31 cellular contexts compared by ENCODE assay signal in genomic region chr7:139304517-139304916, GRCh38.
"Had no signal": no experiment of that assay in that cellular context is flagged by ENCODE, and none has a peak within 500 bp of the region (broad histone marks: within the 10 kb centered on the region; RNA-seq: fewer than 3 reads in every experiment).

No MANE protein-coding gene starts in this region.

- H3K4me1 Mint-ChIP-seq: activated CD4-positive, alpha-beta T cell treated with anti-CD3 and anti-CD28 coated beads, Interleukin-2, amount 10 ng/mL, durations not matched to agents 24 days and 14 days; activated naive CD8-positive, alpha-beta T cell treated with anti-CD3 and anti-CD28 coated beads for 36 hours; activated T-helper 17 cell treated with anti-CD3 and anti-CD28 coated beads, Interleukin-2, amount 50 U/mL, for 72 hours had no signal

- H3K36me3 ChIP-seq: brain microvascular endothelial cell, Peyer's patch, SJSA1 had no signal

- H3K27ac Mint-ChIP-seq: activated CD4-positive, alpha-beta T cell treated with anti-CD3 and anti-CD28 coated beads, Interleukin-2, amount 10 ng/mL, durations not matched to agents 24 days and 14 days; activated CD8-positive, alpha-beta T cell treated with anti-CD3 and anti-CD28 coated beads for 36 hours; activated naive CD8-positive, alpha-beta T cell treated with anti-CD3 and anti-CD28 coated beads for 36 hours; activated T-cell treated with anti-CD3 and anti-CD28 coated beads, Interleukin-2, amount 50 U/mL, for 72 hours; activated T-helper 17 cell treated with anti-CD3 and anti-CD28 coated beads, Interleukin-2, amount 50 U/mL, for 72 hours had no signal

- H3K4me1 ChIP-seq: Peyer's patch, SJSA1 had no signal

- H3K9me3 Mint-ChIP-seq: activated CD4-positive, alpha-beta T cell treated with anti-CD3 and anti-CD28 coated beads, Interleukin-2, amount 10 ng/mL, durations not matched to agents 24 days and 14 days; activated CD8-positive, alpha-beta T cell treated with anti-CD3 and anti-CD28 coated beads for 36 hours; activated naive CD8-positive, alpha-beta T cell treated with anti-CD3 and anti-CD28 coated beads for 36 hours; activated T-cell treated with anti-CD3 and anti-CD28 coated beads, Interleukin-2, amount 50 U/mL, for 72 hours; activated T-helper 17 cell treated with anti-CD3 and anti-CD28 coated beads, Interleukin-2, amount 50 U/mL, for 72 hours had no signal

- H3K4me3 ChIP-seq: Peyer's patch, SJSA1 had no signal

- H3K27ac ChIP-seq: brain microvascular endothelial cell, Peyer's patch, SJSA1, WERI-Rb-1 had no signal

- H3K9me3 ChIP-seq: Peyer's patch, SJSA1 had no signal

- H3K27me3 ChIP-seq: brain microvascular endothelial cell, Peyer's patch, SJSA1 had no signal

- H3K4me3 Mint-ChIP-seq: activated CD4-positive, alpha-beta T cell treated with anti-CD3 and anti-CD28 coated beads, Interleukin-2, amount 10 ng/mL, durations not matched to agents 24 days and 14 days; activated CD8-positive, alpha-beta T cell treated with anti-CD3 and anti-CD28 coated beads for 36 hours; activated naive CD8-positive, alpha-beta T cell treated with anti-CD3 and anti-CD28 coated beads for 36 hours; activated T-cell treated with anti-CD3 and anti-CD28 coated beads, Interleukin-2, amount 50 U/mL, for 72 hours; activated T-helper 17 cell treated with anti-CD3 and anti-CD28 coated beads, Interleukin-2, amount 50 U/mL, for 72 hours had no signal

- DNase-seq: activated CD4-positive, alpha-beta T cell treated with anti-CD3 and anti-CD28 coated beads, Interleukin-2, amount 10 ng/mL, durations not matched to agents 24 days and 14 days; activated CD4-positive, alpha-beta T cell treated with anti-CD3 and anti-CD28 coated beads, Interleukin-2, amount 50 U/mL, for 4 hours; activated CD8-positive, alpha-beta T cell treated with anti-CD3 and anti-CD28 coated beads for 36 hours; activated effector memory CD4-positive, alpha-beta T cell treated with anti-CD3 and anti-CD28 coated beads, Interleukin-2, amount 50 U/mL, for 16 hours; activated naive CD4-positive, alpha-beta T cell; activated naive CD4-positive, alpha-beta T cell treated with anti-CD3 and anti-CD28 coated beads, Interleukin-2, amount 50 U/mL, for 16 hours; activated naive CD8-positive, alpha-beta T cell treated with anti-CD3 and anti-CD28 coated beads for 36 hours; activated T-cell treated with anti-CD3 and anti-CD28 coated beads, Interleukin-2, amount 50 U/mL, for 1 hour; activated T-cell treated with anti-CD3 and anti-CD28 coated beads, Interleukin-2, amount 50 U/mL, for 72 hours; amniotic stem cell; aorta; brain microvascular endothelial cell; central memory CD4-positive, alpha-beta T cell; NCI-H1092 treated with DMSO at 0.1 percent for 48 hours; NCI-H146; NCI-H187; NCI-H2029 treated with DMSO at 0.1 percent for 48 hours; NCI-H2107; NCI-H2171; NCI-H510A; NCI-H526; NCI-H774; NK-92 treated with Interleukin-12 subunit alpha and Interleukin-12 subunit beta, amount 100 ng/mL, for 24 hours; PC-3; Peyer's patch; RPMI8226; SHP77 treated with DMSO at 0.1 percent for 48 hours; T1000; WERI-Rb-1 had no signal

- ATAC-seq: activated CD8-positive, alpha-beta T cell treated with anti-CD3 and anti-CD28 coated beads for 36 hours; activated T-cell treated with anti-CD3 and anti-CD28 coated beads, Interleukin-2, amount 50 U/mL, for 72 hours; activated T-helper 17 cell treated with anti-CD3 and anti-CD28 coated beads, Interleukin-2, amount 50 U/mL, for 72 hours; PC-3 had no signal

- H3K27me3 Mint-ChIP-seq: activated CD4-positive, alpha-beta T cell treated with anti-CD3 and anti-CD28 coated beads, Interleukin-2, amount 10 ng/mL, durations not matched to agents 24 days and 14 days; activated CD8-positive, alpha-beta T cell treated with anti-CD3 and anti-CD28 coated beads for 36 hours; activated naive CD8-positive, alpha-beta T cell treated with anti-CD3 and anti-CD28 coated beads for 36 hours; activated T-helper 17 cell treated with anti-CD3 and anti-CD28 coated beads, Interleukin-2, amount 50 U/mL, for 72 hours had no signal
